Comparison of ENCODE assay signal across 13 cellular contexts in the genomic region with DNA sequence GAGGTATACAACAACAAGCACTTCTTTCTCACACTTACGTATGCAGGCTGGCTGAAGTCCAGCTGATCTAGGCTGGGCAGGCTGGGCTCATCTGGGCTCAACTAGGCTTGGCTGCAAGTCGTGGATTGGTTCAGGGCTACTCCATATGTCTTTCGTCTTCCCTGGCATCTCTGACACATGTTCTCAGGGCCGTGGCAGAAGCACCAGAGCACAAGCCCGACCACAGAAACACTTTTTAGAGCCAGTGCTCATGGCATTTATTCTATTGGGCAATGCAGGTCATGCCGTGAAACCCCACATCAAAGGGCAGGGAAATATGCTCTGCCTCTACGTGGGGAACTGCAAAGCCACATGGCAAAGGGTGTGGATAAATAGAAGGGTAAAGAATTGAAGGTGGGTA.
DNase-seq lines count a peak whose midpoint lies in the region; ATAC-seq and TF ChIP-seq lines count a peak whose summit lies in the region.
"Had no signal": no experiment of that assay in that cellular context is flagged by ENCODE, and none has a peak within 500 bp of the region (broad histone marks: within the 10 kb centered on the region; RNA-seq: fewer than 3 reads in every experiment).

No MANE protein-coding gene starts in this region.

- no peak overlapping the region for H4K91ac ChIP-seq in IMR-90 (ENCODE audit: insufficient read depth, low read depth, low read length)
- no peak overlapping the region for H4K91ac ChIP-seq in trophoblast cell (ENCODE audit: low read depth, low read length)

- H3K27me3 ChIP-seq in IMR-90 (ENCODE audit: control insufficient read depth, insufficient read depth, low read length): no peaks in the 10 kb centered on the region
- no peaks in the 10 kb centered on the region for H3K27me3 ChIP-seq in dorsolateral prefrontal cortex
- no peaks in the 10 kb centered on the region for H3K27me3 ChIP-seq in trophoblast cell (ENCODE audit: insufficient read depth, low read length)
- no peaks in the 10 kb centered on the region for H3K27me3 ChIP-seq in Karpas-422 (ENCODE audit: low read length)
- H3K27me3 ChIP-seq: BLaER1 had no signal

- dilution Hi-C loops in IMR-90 (cut with HindIII; ENCODE audit: low sequenced_read_pairs, unreplicated experiment): no loop called here

- POLR2A ChIA-PET in IMR-90 (lab: Charles Lee; ENCODE audit: unreplicated experiment): no interaction called here

- H3K79me1 ChIP-seq in IMR-90 (ENCODE audit: low read depth in 1 of 2, low read length in 2 of 2): peaks cover 0 to 11% of the 10 kb centered on the region in 2 experiments; a peak in 2 of 4 replicates
- peaks cover 2% of the 10 kb centered on the region for H3K79me1 ChIP-seq in trophoblast cell (ENCODE audit: low read length)

- no peak overlapping the region for H2BK120ac ChIP-seq in IMR-90 (ENCODE audit: low read depth, low read length)
- H2BK120ac ChIP-seq in trophoblast cell (ENCODE audit: insufficient read depth, low read length, poor library complexity): no peak overlapping the region

- no peak overlapping the region for H3K14ac ChIP-seq in IMR-90 (replicated peaks; ENCODE audit: low read depth, low read length)
- no peak overlapping the region for H3K14ac ChIP-seq in trophoblast cell (ENCODE audit: low read length)

- no peak overlapping the region for H4K12ac ChIP-seq in trophoblast cell (ENCODE audit: low read depth, low read length)

- H3K79me2 ChIP-seq in trophoblast cell (ENCODE audit: control insufficient read depth, insufficient read depth, low read length, poor library complexity) (no peaks in the 10 kb centered on the region), Karpas-422 (ENCODE audit: low read length) (no peaks in the 10 kb centered on the region)

- no peak overlapping the region for H2AFZ ChIP-seq in IMR-90 (replicated peaks; ENCODE audit: low read length, poor library complexity)
- no peak overlapping the region for H2AFZ ChIP-seq in trophoblast cell (ENCODE audit: insufficient read depth, low read length, poor library complexity)
- no peak overlapping the region for H2AFZ ChIP-seq in Karpas-422 (ENCODE audit: low read length)
- H2AFZ ChIP-seq: PC-9 had no signal

- H3K4me1 ChIP-seq in IMR-90 (ENCODE audit: control insufficient read depth, insufficient read depth, low read length) (peaks cover 8% of the 10 kb centered on the region), trophoblast cell (ENCODE audit: control insufficient read depth in 1 of 2, insufficient read depth in 2 of 2, low read length in 2 of 2) (peaks cover 0 to 10% of the 10 kb centered on the region in 2 experiments), Karpas-422 (ENCODE audit: low read length) (no peaks in the 10 kb centered on the region)
- H3K4me1 ChIP-seq: HAP-1 had no signal

- H2BK12ac ChIP-seq in trophoblast cell (ENCODE audit: low read length): no peak overlapping the region

- H3K9ac ChIP-seq in IMR-90 (ENCODE audit: low read depth, low read length): no peak overlapping the region
- H3K9ac ChIP-seq in trophoblast cell (ENCODE audit: low read length): no peak overlapping the region
- H3K9ac ChIP-seq in Karpas-422 (ENCODE audit: low read length): no peak overlapping the region
- H3K9ac ChIP-seq: BLaER1 had no signal

- H3K4ac ChIP-seq in IMR-90 (ENCODE audit: low read depth, low read length) (no peak overlapping the region), trophoblast cell (ENCODE audit: low read depth, low read length) (no peak overlapping the region)

- H3K9me3 ChIP-seq in IMR-90 (ENCODE audit: control insufficient read depth, insufficient read depth, low read length): no peaks in the 10 kb centered on the region
- H3K9me3 ChIP-seq in trophoblast cell (ENCODE audit: insufficient read depth, low read depth, low read length): no peaks in the 10 kb centered on the region
- no peaks in the 10 kb centered on the region for H3K9me3 ChIP-seq in Karpas-422 (ENCODE audit: low read length)
- H3K9me3 ChIP-seq: BLaER1, HAP-1 had no signal

- H3K36me3 ChIP-seq in IMR-90 (ENCODE audit: control insufficient read depth, insufficient read depth, low read length) (no peaks in the 10 kb centered on the region), trophoblast cell (ENCODE audit: control insufficient read depth in 1 of 2, insufficient read depth in 2 of 2, low read length in 2 of 2) (no peaks in the 10 kb centered on the region), Karpas-422 (ENCODE audit: insufficient read depth, low read length) (no peaks in the 10 kb centered on the region)
- H3K36me3 ChIP-seq: BLaER1, HAP-1 had no signal

- H2AK9ac ChIP-seq in IMR-90 (replicated peaks; ENCODE audit: low read depth, low read length, poor library complexity): no peak overlapping the region

- no peak for DNase-seq in IMR-90
- peak; percentile 56 for DNase-seq in NCI-H1694 treated with DMSO at 0.1 percent for 48 hours (lab: John Stamatoyannopoulos, UW)
- DNase-seq in dorsolateral prefrontal cortex: no peak
- DNase-seq in trophoblast cell: no peak
- DNase-seq in lower leg skin (ENCODE audit: low spot score in 2 of 2): no peak
- no peak for DNase-seq in Karpas-422
- DNase-seq in SK-N-DZ (ENCODE audit: low spot score): no peak
- DNase-seq: NCI-H1436 treated with DMSO at 0.1 percent for 48 hours, PC-9, SHP77 had no signal

- TF ChIP-seq POLR2A in IMR-90 (IDR thresholded peaks at IDR 0.05; ENCODE audit: low read depth, low read length): no peak
- TF ChIP-seq POLR2A in lower leg skin (IDR thresholded peaks at IDR 0.05): no peak

- H3K23ac ChIP-seq in IMR-90 (ENCODE audit: low read depth, low read length): no peak overlapping the region
- H3K23ac ChIP-seq in trophoblast cell (ENCODE audit: low read length): no peak overlapping the region

- H3K18ac ChIP-seq in IMR-90 (ENCODE audit: low read depth, low read length): no peak overlapping the region
- H3K18ac ChIP-seq in trophoblast cell (ENCODE audit: low read length): peak overlapping the region; percentile 17

- H4K8ac ChIP-seq in IMR-90 (ENCODE audit: low read depth in 2 of 2, low read length in 2 of 2) (no peak overlapping the region), trophoblast cell (ENCODE audit: low read depth, low read length) (no peak overlapping the region)

- H3K4me2 ChIP-seq in IMR-90 (ENCODE audit: low read depth, low read length) (no peak overlapping the region), trophoblast cell (ENCODE audit: low read length) (no peak overlapping the region), Karpas-422 (ENCODE audit: low read depth, low read length, poor library complexity, severe bottlenecking) (no peak overlapping the region)
- H3K4me2 ChIP-seq: BLaER1, PC-9 had no signal

- H3K4me3 ChIP-seq in IMR-90 (ENCODE audit: insufficient read depth, low read depth, low read length) (no peak overlapping the region), dorsolateral prefrontal cortex (no peak overlapping the region), trophoblast cell (ENCODE audit: low read depth, low read length) (no peak overlapping the region), lower leg skin (ENCODE audit: low read depth, poor library complexity, severe bottlenecking) (no peak overlapping the region), Karpas-422 (ENCODE audit: low read length) (no peak overlapping the region)
- H3K4me3 ChIP-seq: BLaER1, HAP-1, PC-9 had no signal

- H4K20me1 ChIP-seq in IMR-90 (ENCODE audit: insufficient read depth, low read length) (no peaks in the 10 kb centered on the region), Karpas-422 (ENCODE audit: insufficient read depth, low read depth, low read length) (no peaks in the 10 kb centered on the region)
- H4K20me1 ChIP-seq: BLaER1 had no signal

- CTCF ChIA-PET in IMR-90 (lab: Yijun Ruan, JAX): no interaction called here

- no TSS peak for BruUV-seq in IMR-90 (replicated peaks; lab: Mats Ljungman, UMichigan)

- ATAC-seq in IMR-90 (ENCODE audit: low read depth): no peak
- no peak for ATAC-seq in HG03175 (IDR thresholded peaks at IDR 0.05; ENCODE audit: unreplicated experiment)

- H2AK5ac ChIP-seq in IMR-90 (ENCODE audit: low read depth, low read length) (peak overlapping the region; percentile 27), trophoblast cell (ENCODE audit: low read length) (no peak overlapping the region)

- H3K9me2 ChIP-seq in Karpas-422 (replicated peaks; ENCODE audit: insufficient read depth, low read length): no peaks in the 10 kb centered on the region

- intact Hi-C loops in IMR-90 (cut with micrococcal nuclease): no loop called here
- intact Hi-C loops in dorsolateral prefrontal cortex (cut with DNase I): no loop called here
- intact Hi-C loops in lower leg skin (cut with DNase I; ENCODE audit: low total_unique reads): no loop called here

- H2BK20ac ChIP-seq in IMR-90 (ENCODE audit: low read depth, low read length): no peak overlapping the region

- no peak overlapping the region for H4K5ac ChIP-seq in IMR-90 (ENCODE audit: low read depth, low read length)

- H2BK15ac ChIP-seq in IMR-90 (ENCODE audit: low read depth, low read length): no peak overlapping the region; the same call in 2 of the 3 replicates

- no peak for TF ChIP-seq RAD21 in IMR-90 (IDR thresholded peaks at IDR 0.05; ENCODE audit: low read length)

- WGBS in IMR-90 (ENCODE audit: extremely low coverage in 2 of 2, insufficient read length in 1 of 2), 2 experiments: 44% methylated on average over 4 of the region's 7 CpGs; no CpG with 5 or more reads in 1 of the 2 experiments
- no CpG with 5 or more reads among the region's 7 CpGs for WGBS in trophoblast cell (ENCODE audit: extremely low coverage, insufficient coverage, insufficient read length)
- 75 to 76% methylated on average over 7 of the region's 7 CpGs for WGBS in lower leg skin, 2 donors

- H3K27ac ChIP-seq in IMR-90 (ENCODE audit: insufficient read depth, low read length) (no peak overlapping the region), dorsolateral prefrontal cortex (peak overlapping the region in 54 of 59 donors; percentile 49 to 97 (median 94)), trophoblast cell (ENCODE audit: low read depth, low read length) (no peak overlapping the region), Karpas-422 (ENCODE audit: low read length) (no peak overlapping the region)
- H3K27ac ChIP-seq: BLaER1, PC-9 had no signal

- H2BK5ac ChIP-seq in IMR-90 (ENCODE audit: low read depth, low read length, poor library complexity, severe bottlenecking) (no peak overlapping the region), trophoblast cell (ENCODE audit: low read depth, low read length, poor library complexity) (no peak overlapping the region)

- in situ Hi-C loops in IMR-90 (cut with MboI; ENCODE audit: low sequenced_read_pairs): no loop called here

- TF ChIP-seq CTCF in IMR-90 (conservative IDR thresholded peaks at IDR 0.05; ENCODE audit: low read depth, low read length) (no peak), dorsolateral prefrontal cortex (IDR thresholded peaks at IDR 0.05 in 54 of 56, conservative IDR thresholded peaks at IDR 0.05 in 2 of 56; ENCODE audit: low read depth in 1 of 56, partially characterized antibody in 56 of 56) (no peak), lower leg skin (IDR thresholded peaks at IDR 0.05) (no peak)

- 0 out of 2 replicates have a peak, but pooled peaks cover 6% of the 10 kb centered on the region for H3K9me1 ChIP-seq in IMR-90 (ENCODE audit: insufficient read depth, low read length)

- no peak overlapping the region for H3K56ac ChIP-seq in IMR-90 (ENCODE audit: extremely low read depth, insufficient read depth, low read length)

Comparison
In these comparisons a context has a peak if more than half of its experiments do, and no peak if none do; other contexts are left out.
1. H3K27ac ChIP-seq: peak in dorsolateral prefrontal cortex (54 of 59); none in IMR-90 (single experiment), trophoblast cell (single experiment) and Karpas-422 (single experiment).